In genomic region chr19:34403784-34404108, GRCh38 we compare ENCODE assay signal across 8 cellular contexts. TPM values are rescaled to one million over a fixed set of nuclear protein-coding genes. Genes with fewer than 3 reads are reported as not detected.
DNase-seq lines count a peak whose midpoint lies in the region; ATAC-seq, FAIRE-seq and TF ChIP-seq lines count a peak whose summit lies in the region.

No MANE protein-coding gene starts in this region.

- no peak for TF ChIP-seq RAD21 in GM12878 (IDR thresholded peaks at IDR 0.05; ENCODE audit: insufficient read depth, low read depth, low read length)

- intact Hi-C loops in GM12878 (cut with micrococcal nuclease; ENCODE audit: unreplicated experiment), result loop anchor here (2.0 kb wide), 1 partner anchor 25 kb away; the partner anchor contains the start of gene UBA2

- no peak for TF ChIP-seq EP300 in GM12878 (IDR thresholded peaks at IDR 0.05; ENCODE audit: borderline replicate concordance in 1 of 2, control insufficient read depth in 1 of 2, low read depth in 2 of 2, low read length in 2 of 2)

- peaks cover 14% of the 10 kb centered on the region for H3K79me2 ChIP-seq in GM12878 (ENCODE audit: control insufficient read depth, insufficient read depth, low read length)

- no peaks in the 10 kb centered on the region for H4K20me1 ChIP-seq in GM12878 (ENCODE audit: control insufficient read depth, insufficient read depth)

- SMC1A ChIA-PET in GM12878 (lab: Charles Lee; ENCODE audit: uncharacterized antibody, unreplicated experiment), result no interaction called here

- peaks cover 5% of the 10 kb centered on the region for H3K4me1 ChIP-seq in GM12878 (ENCODE audit: control insufficient read depth, insufficient read depth, low read length)
- no peaks in the 10 kb centered on the region for H3K4me1 ChIP-seq in muscle layer of colon (ENCODE audit: insufficient read depth, low read length)

- no peak for TF ChIP-seq CTCF in BJ (IDR thresholded peaks at IDR 0.05; ENCODE audit: insufficient read depth, low read depth, low read length)
- TF ChIP-seq CTCF in HFF-Myc (IDR thresholded peaks at IDR 0.05; ENCODE audit: low read depth, low read length, missing control alignments), result no peak
- TF ChIP-seq CTCF in GM12878 (IDR thresholded peaks at IDR 0.05 in 2 of 3, conservative IDR thresholded peaks at IDR 0.05 in 1 of 3; ENCODE audit: control insufficient read depth in 2 of 3, extremely low read depth in 1 of 3, insufficient read depth in 1 of 3, low read depth in 3 of 3, low read length in 3 of 3), result no peak
- no peak for TF ChIP-seq CTCF in GM10266 (IDR thresholded peaks at IDR 0.05; ENCODE audit: control insufficient read depth, insufficient read depth, low read depth, missing control alignments)

- CTCF ChIA-PET in BJ (lab: Yijun Ruan, JAX) (interaction anchor here (1.4 kb wide), 1 partner anchor 11 kb away, joined by 3 read pairs; no protein-coding TSS in a partner anchor), GM12878 (lab: Yijun Ruan, JAX) (interaction anchor here (0.7 kb wide), 1 partner anchor 97 kb away, joined by 3 read pairs; no protein-coding TSS in a partner anchor)

- H3K4me3 ChIP-seq in BJ (ENCODE audit: low read depth, low read length) (peak overlapping the region; percentile 99), HFF-Myc (replicated peaks; ENCODE audit: low read depth, low read length) (peak overlapping the region; percentile 80), GM12878 (peak overlapping the region; percentile 77), muscle layer of colon (ENCODE audit: low read depth in 1 of 2, low read length in 2 of 2) (peak overlapping the region; percentile 81 to 86)

- no TSS peak for BruUV-seq in GM12878 (replicated peaks; lab: Mats Ljungman, UMichigan)

- no peak for TF ChIP-seq POLR2A in GM12878 (IDR thresholded peaks at IDR 0.05; ENCODE audit: low read depth, low read length)

- peak overlapping the region; percentile 36; the same call in 1 of the 2 replicates for H3K27ac ChIP-seq in GM12878 (ENCODE audit: control insufficient read depth, insufficient read depth)
- H3K27ac ChIP-seq in muscle layer of colon (ENCODE audit: low read depth, low read length), result no peak overlapping the region

- in situ Hi-C loops in GM12878 (cut with MboI), result no loop called here

- H2AFZ ChIP-seq in GM12878 (ENCODE audit: control insufficient read depth, low read depth, low read length), result peak overlapping the region; percentile 96

- H3K27me3 ChIP-seq in BJ (ENCODE audit: control insufficient read depth, insufficient read depth, low read length), result no peaks in the 10 kb centered on the region
- H3K27me3 ChIP-seq in GM12878 (replicated peaks in 1 of 2; ENCODE audit: control insufficient read depth in 2 of 2, insufficient read depth in 2 of 2, low read length in 1 of 2), result no peaks in the 10 kb centered on the region
- H3K27me3 ChIP-seq in muscle layer of colon (ENCODE audit: control insufficient read depth in 1 of 2, insufficient read depth in 2 of 2, low read length in 2 of 2), result no peaks in the 10 kb centered on the region

- H3K36me3 ChIP-seq in BJ (ENCODE audit: control insufficient read depth, insufficient read depth, low read length), result peaks cover 13% of the 10 kb centered on the region
- peaks cover 14 to 17% of the 10 kb centered on the region in 2 experiments for H3K36me3 ChIP-seq in GM12878 (ENCODE audit: control insufficient read depth in 2 of 2, insufficient read depth in 2 of 2, low read length in 1 of 2)
- H3K36me3 ChIP-seq in muscle layer of colon (ENCODE audit: insufficient read depth, low read length), result peaks cover 17% of the 10 kb centered on the region

- H3K9ac ChIP-seq in GM12878 (ENCODE audit: control insufficient read depth, insufficient read depth, low read length) (peak overlapping the region; percentile 70; the same call in 1 of the 2 replicates), muscle layer of colon (ENCODE audit: low read length) (no peak overlapping the region)

- ATAC-seq in GM12878, result no peak; the same call in 2 of the 3 replicates

- RAD21 ChIA-PET in GM12878 (lab: Charles Lee; ENCODE audit: unreplicated experiment), result no interaction called here

- 37% methylated on average over 6 of the region's 6 CpGs for WGBS in GM12878 (ENCODE audit: insufficient coverage, insufficient replicate concordance, low lambda C conversion rate, missing lambda C conversion rate)

- POLR2A ChIA-PET in BJ (lab: Charles Lee), result no interaction called here
- POLR2A ChIA-PET in GM12878 (lab: Charles Lee), result interaction anchor here (0.7 kb wide), 1 partner anchor 44 kb away, joined by 8 read pairs; no protein-coding TSS in a partner anchor

- H3K9me3 ChIP-seq in GM12878 (replicated peaks; ENCODE audit: control insufficient read depth, insufficient read depth, low read length) (no peaks in the 10 kb centered on the region), muscle layer of colon (ENCODE audit: low read length) (no peaks in the 10 kb centered on the region)

- DNase-seq in BJ (ENCODE audit: low read depth) (no peak), HFF-Myc (ENCODE audit: extremely low read depth, low read depth) (no peak), GM12878 (ENCODE audit: low read depth, low spot score) (no peak), islet precursor cell (no peak), GM10266 (ENCODE audit: extremely low spot score) (no peak), dedifferentiated amniotic fluid mesenchymal stem cell (ENCODE audit: extremely low spot score) (no peak), retina (no peak)

- H3K4me2 ChIP-seq in GM12878 (ENCODE audit: control insufficient read depth, insufficient read depth), result peak overlapping the region; percentile 36

- no peak for FAIRE-seq in GM12878 (lab: Jason Lieb, UNC)

TF ChIP-seq in GM12878, 131 proteins besides CTCF, POLR2A, EP300 and RAD21 (continues in another document):
- 0 out of 2 replicates have a peak, but pooled peaks have one; percentile 69 for TF ChIP-seq PAX8 (IDR thresholded peaks at IDR 0.05)
- no peak for TF ChIP-seq ZNF384 (IDR thresholded peaks at IDR 0.05; ENCODE audit: borderline replicate concordance, low read depth, low read length)

RNA-seq across cellular contexts. Expression of gene PDCD2L, which starts 0.5 kb away (rescaled TPM):
- polyA plus RNA-seq in BJ (2011; rRNA removed), result 9.2 and 9.3 TPM in 2 replicates
- 7.1 and 9.7 TPM in 2 replicates for polyA minus RNA-seq in BJ (2011; rRNA and poly(A)+ RNA removed)
- total RNA-seq in GM12878 (2013; cell fraction: nucleolus; rRNA removed), result 19.9 and 25.0 TPM in 2 replicates
- total RNA-seq in GM12878 (2014; rRNA removed), result 34.3 and 36.5 TPM in 2 replicates
- total RNA-seq in GM12878 (2014; rRNA removed; fragmentation: Illumina TruSeq; extraction: Trizol), result 27.0 and 31.0 TPM in 2 replicates
- total RNA-seq in GM12878 (2021), result 28.0 and 29.9 TPM in 2 replicates
- polyA plus RNA-seq in GM12878 (2011; ENCODE audit: low read depth), result 14.1 TPM
- polyA plus RNA-seq in GM12878 (2011; rRNA removed), result 41.3 and 47.9 TPM in 2 replicates
- 36.8 and 44.3 TPM in 2 replicates for polyA plus RNA-seq in GM12878 (2011; cell fraction: cytosol; rRNA removed)
- polyA plus RNA-seq in GM12878 (2011; cell fraction: nucleus; rRNA removed), result 21.6 and 28.4 TPM in 2 replicates
- polyA plus RNA-seq in GM12878 (2012), result 15.9 and 18.3 TPM in 2 replicates
- 12.2 and 18.2 TPM in 2 replicates for polyA plus RNA-seq in GM12878 (2014; fragmentation: Illumina TruSeq; extraction: Trizol)
- polyA plus RNA-seq in GM12878 (2014; fragmentation: Nextera tagmentation; extraction: Ambion mirVana), result 10 to 100 TPM in 1 of 2 experiments, 1 to 10 TPM in 1; 7.2 to 19.1 TPM
- polyA plus RNA-seq in GM12878 (2014; rRNA removed), result 32.2 and 32.5 TPM in 2 replicates
- 10 to 100 TPM; 25.7 to 25.8 TPM for polyA plus RNA-seq in GM12878 (2016; fragmentation: Nextera tagmentation; extraction: Ambion mirVana)
- polyA minus RNA-seq in GM12878 (2011; rRNA and poly(A)+ RNA removed), result 32.1 and 36.2 TPM in 2 replicates
- polyA minus RNA-seq in GM12878 (2011; cell fraction: cytosol; rRNA and poly(A)+ RNA removed), result 8.7 and 11.1 TPM in 2 replicates
- 5.7 and 10.2 TPM in 2 replicates for polyA minus RNA-seq in GM12878 (2011; cell fraction: nucleus; rRNA and poly(A)+ RNA removed)

RNA-seq across cellular contexts. Expression of gene UBA2, which starts 24.4 kb away (rescaled TPM):
- polyA plus RNA-seq in BJ (2011; rRNA removed) (65.6 and 116 TPM in 2 replicates), GM12878 (2011; rRNA removed) (237 and 372 TPM in 2 replicates), GM12878 (2014; fragmentation: Illumina TruSeq; extraction: Trizol) (117 and 145 TPM in 2 replicates), GM12878 (2014; fragmentation: Nextera tagmentation; extraction: Ambion mirVana) (10 to 100 TPM; 50.6 to 54.2 TPM), GM12878 (2014; rRNA removed) (99.7 and 113 TPM in 2 replicates), GM12878 (2016; fragmentation: Nextera tagmentation; extraction: Ambion mirVana) (100 to 1,000 TPM in 1 of 2 experiments, 10 to 100 TPM in 1; 98.5 to 122 TPM)
- polyA minus RNA-seq in BJ (2011; rRNA and poly(A)+ RNA removed), result 75.2 and 80.3 TPM in 2 replicates
- total RNA-seq in GM12878 (2013; cell fraction: nucleolus; rRNA removed), result 87.5 and 121 TPM in 2 replicates
- total RNA-seq in GM12878 (2014; rRNA removed) (80.0 and 103 TPM in 2 replicates), GM12878 (2014; rRNA removed; fragmentation: Illumina TruSeq; extraction: Trizol) (129 and 137 TPM in 2 replicates), GM12878 (2021) (96.3 and 104 TPM in 2 replicates)
- 57.9 TPM for polyA plus RNA-seq in GM12878 (2011; ENCODE audit: low read depth)
- 117 and 164 TPM in 2 replicates for polyA plus RNA-seq in GM12878 (2011; cell fraction: cytosol; rRNA removed)
- 86.3 and 92.6 TPM in 2 replicates for polyA plus RNA-seq in GM12878 (2011; cell fraction: nucleus; rRNA removed)
- polyA plus RNA-seq in GM12878 (2012), result 80.0 and 118 TPM in 2 replicates
- 220 and 320 TPM in 2 replicates for polyA minus RNA-seq in GM12878 (2011; rRNA and poly(A)+ RNA removed)
- 93.0 and 117 TPM in 2 replicates for polyA minus RNA-seq in GM12878 (2011; cell fraction: cytosol; rRNA and poly(A)+ RNA removed)
- 29.6 and 34.7 TPM in 2 replicates for polyA minus RNA-seq in GM12878 (2011; cell fraction: nucleus; rRNA and poly(A)+ RNA removed)

RNA-seq across cellular contexts. Expression of gene GPI, which starts 38.8 kb away (rescaled TPM):
- polyA plus RNA-seq in BJ (2011; rRNA removed) (159 and 262 TPM in 2 replicates), GM12878 (2011; rRNA removed) (73.4 and 161 TPM in 2 replicates), GM12878 (2014; fragmentation: Illumina TruSeq; extraction: Trizol) (164 and 308 TPM in 2 replicates), GM12878 (2014; fragmentation: Nextera tagmentation; extraction: Ambion mirVana) (100 to 1,000 TPM; 124 to 133 TPM), GM12878 (2014; rRNA removed) (171 and 202 TPM in 2 replicates), GM12878 (2016; fragmentation: Nextera tagmentation; extraction: Ambion mirVana) (100 to 1,000 TPM; 387 to 400 TPM)
- polyA minus RNA-seq in BJ (2011; rRNA and poly(A)+ RNA removed), result 241 and 253 TPM in 2 replicates
- total RNA-seq in GM12878 (2013; cell fraction: nucleolus; rRNA removed), result 401 and 455 TPM in 2 replicates
- total RNA-seq in GM12878 (2014; rRNA removed) (190 and 208 TPM in 2 replicates), GM12878 (2014; rRNA removed; fragmentation: Illumina TruSeq; extraction: Trizol) (132 and 145 TPM in 2 replicates), GM12878 (2021) (389 and 390 TPM in 2 replicates)
- 425 TPM for polyA plus RNA-seq in GM12878 (2011; ENCODE audit: low read depth)
- polyA plus RNA-seq in GM12878 (2011; cell fraction: cytosol; rRNA removed), result 243 and 341 TPM in 2 replicates
- 464 and 522 TPM in 2 replicates for polyA plus RNA-seq in GM12878 (2011; cell fraction: nucleus; rRNA removed)
- polyA plus RNA-seq in GM12878 (2012), result 590 and 669 TPM in 2 replicates
- polyA minus RNA-seq in GM12878 (2011; rRNA and poly(A)+ RNA removed), result 290 and 381 TPM in 2 replicates
- polyA minus RNA-seq in GM12878 (2011; cell fraction: cytosol; rRNA and poly(A)+ RNA removed), result 243 and 254 TPM in 2 replicates
- polyA minus RNA-seq in GM12878 (2011; cell fraction: nucleus; rRNA and poly(A)+ RNA removed), result 138 and 217 TPM in 2 replicates
